12 cellular contexts compared by ENCODE assay signal in the genomic region with DNA sequence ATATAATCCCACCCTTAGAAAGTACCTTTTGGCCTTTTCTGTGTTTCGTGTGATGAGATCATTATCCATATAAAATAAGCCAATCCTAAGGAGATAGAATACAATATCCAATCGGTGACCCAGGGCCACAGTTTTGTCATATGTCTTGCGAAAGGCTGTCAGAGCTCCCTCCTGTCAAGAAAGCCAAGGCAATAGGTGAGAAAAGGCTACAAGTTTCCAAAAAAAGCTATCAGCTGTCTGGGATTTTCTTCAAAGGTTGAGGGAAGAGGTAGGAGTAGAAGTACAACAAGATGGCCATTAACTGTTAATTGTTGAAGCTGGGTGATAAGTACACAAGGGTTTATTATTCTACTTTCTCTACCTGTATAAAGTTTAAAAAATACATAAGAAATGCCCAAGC.
"Had no signal": no experiment of that assay in that cellular context is flagged by ENCODE, and none has a peak within 500 bp of the region (broad histone marks: within the 10 kb centered on the region; RNA-seq: fewer than 3 reads in every experiment).

No MANE protein-coding gene starts in this region.

- ATAC-seq: heart right ventricle, left ventricle myocardium superior had no signal

- DNase-seq: activated CD4-positive, alpha-beta T cell treated with anti-CD3 and anti-CD28 coated beads, Interleukin-2, amount 50 U/mL, for 4 hours; activated CD8-positive, alpha-beta memory T cell treated with anti-CD3 and anti-CD28 coated beads, Interleukin-2, amount 50 U/mL, for 4 hours; esophagus squamous epithelium; foreskin melanocyte; heart right ventricle; left ventricle myocardium superior; mesendoderm; stimulated activated CD4-positive, alpha-beta T cell treated with anti-CD3 and anti-CD28 coated beads, Interleukin-2, amount 100 ng/mL, for 48 hours; stomach; T-helper 2 cell had no signal

- H3K4me3 ChIP-seq: esophagus squamous epithelium, heart right ventricle, stomach, thoracic aorta had no signal

- H3K27ac ChIP-seq: esophagus squamous epithelium, heart right ventricle, parathyroid adenoma, stomach, thoracic aorta had no signal

- H3K27me3 ChIP-seq: esophagus squamous epithelium, heart right ventricle, stomach had no signal

- H2AFZ ChIP-seq: parathyroid adenoma had no signal

- H3K9me3 ChIP-seq: esophagus squamous epithelium, heart right ventricle, stomach, thoracic aorta had no signal
